ENCODE assay signal across 8 cellular contexts in genomic region chr10:86410542-86411124, GRCh38. TPM values are rescaled to one million over a fixed set of nuclear protein-coding genes. Genes with fewer than 3 reads are reported as not detected.
DNase-seq lines count a peak whose midpoint lies in the region; ATAC-seq and TF ChIP-seq lines count a peak whose summit lies in the region.

No MANE protein-coding gene starts in this region.

- H3K27ac Mint-ChIP-seq in chondrocyte (ENCODE audit: unreplicated experiment) (peak overlapping the region; percentile 88), naive B cell (peak overlapping the region in 1 of 6 donors; percentile 65)

- H3K9me3 Mint-ChIP-seq in chondrocyte (ENCODE audit: low read depth) = peaks cover 7% of the 10 kb centered on the region
- H3K9me3 Mint-ChIP-seq in naive B cell = peaks cover 0 to 6% (median under 1%) of the 10 kb centered on the region in 7 donors

- H3F3A ChIP-seq in Loucy (ENCODE audit: low read depth) = peaks cover 13% of the 10 kb centered on the region

- no peaks in the 10 kb centered on the region for H3K36me3 ChIP-seq in BLaER1 treated with 17β-estradiol and CSF1 and Interleukin-3, amounts not matched to agents 10 nM and 100 nM
- no peaks in the 10 kb centered on the region for H3K36me3 ChIP-seq in Loucy (ENCODE audit: insufficient read depth, low read length)

- DNase-seq in chondrocyte (ENCODE audit: low spot score) (no peak), naive B cell (no peak), posterior vena cava (ENCODE audit: low spot score) (no peak), nucleus accumbens (lab: John Stamatoyannopoulos, UW) (no peak), NCI-H345 (lab: John Stamatoyannopoulos, UW) (no peak)

- H4K20me1 ChIP-seq in BLaER1 treated with 17β-estradiol and CSF1 and Interleukin-3, amounts not matched to agents 10 nM and 100 nM = peaks cover 0 to 6% (median 0%) of the 10 kb centered on the region in 11 experiments; a peak in 1 of 22 replicates
- no peaks in the 10 kb centered on the region for H4K20me1 ChIP-seq in Loucy (ENCODE audit: insufficient read depth, low read length, poor library complexity, severe bottlenecking)

- H3K27me3 Mint-ChIP-seq in chondrocyte (ENCODE audit: low read depth) (no peaks in the 10 kb centered on the region), naive B cell (peaks cover 0 to under 1% (median 0%) of the 10 kb centered on the region in 3 donors)

- H3K4me1 ChIP-seq in BLaER1 treated with 17β-estradiol and CSF1 and Interleukin-3, amounts not matched to agents 10 nM and 100 nM = peaks cover 49 to 64% (median 59%) of the 10 kb centered on the region in 10 experiments
- H3K4me1 ChIP-seq in Loucy (ENCODE audit: insufficient read depth, low read length, poor library complexity, severe bottlenecking) = peaks cover 35% of the 10 kb centered on the region

- peak overlapping the region; percentile 36 to 82 (median 62); a peak in 19 of 22 replicates for H3K9ac ChIP-seq in BLaER1 treated with 17β-estradiol and CSF1 and Interleukin-3, amounts not matched to agents 10 nM and 100 nM
- peak overlapping the region; percentile 62 for H3K9ac ChIP-seq in Loucy (ENCODE audit: low read depth, low read length, poor library complexity, severe bottlenecking)

- H2AFZ ChIP-seq in Loucy (ENCODE audit: low read length) = peak overlapping the region; percentile 68

- ATAC-seq in naive B cell (ENCODE audit: low read depth in 2 of 2) = no peak
- ATAC-seq in HG03457 (IDR thresholded peaks at IDR 0.05; ENCODE audit: unreplicated experiment) = no peak

- H3K36me3 Mint-ChIP-seq in chondrocyte (ENCODE audit: low read depth) (peaks cover 2% of the 10 kb centered on the region), naive B cell (peaks cover 0 to 8% of the 10 kb centered on the region in 2 donors)

- peaks cover 43% of the 10 kb centered on the region for H3K4me1 Mint-ChIP-seq in chondrocyte (ENCODE audit: low read depth)
- peaks cover 24 to 54% (median 44%) of the 10 kb centered on the region in 3 donors for H3K4me1 Mint-ChIP-seq in naive B cell

- H3K4me3 Mint-ChIP-seq in chondrocyte (ENCODE audit: unreplicated experiment) (no peak overlapping the region), naive B cell (peak overlapping the region in 5 of 8 donors; percentile 71 to 87 (median 84))

- H3K9me3 ChIP-seq in BLaER1 treated with 17β-estradiol and CSF1 and Interleukin-3, amounts not matched to agents 10 nM and 100 nM (replicated peaks in 1 of 11) = peaks cover 0 to 18% (median 5%) of the 10 kb centered on the region in 11 experiments; a peak in 10 of 22 replicates
- no peaks in the 10 kb centered on the region for H3K9me3 ChIP-seq in Loucy (ENCODE audit: insufficient read depth, low read depth, low read length)

- H3K27me3 ChIP-seq in BLaER1 treated with 17β-estradiol and CSF1 and Interleukin-3, amounts not matched to agents 10 nM and 100 nM = 0 out of 22 replicates have a peak, but pooled peaks cover 0 to 5% (median 0%) of the 10 kb centered on the region in 11 experiments
- no peaks in the 10 kb centered on the region for H3K27me3 ChIP-seq in Loucy (ENCODE audit: insufficient read depth, low read length, poor library complexity, severe bottlenecking)

- intact Hi-C loops in posterior vena cava (cut with DNase I) = no loop called here

- H3K4me3 ChIP-seq in BLaER1 treated with 17β-estradiol and CSF1 and Interleukin-3, amounts not matched to agents 10 nM and 100 nM = peak overlapping the region in 9 of 10 experiments; percentile 14 to 56 (median 43); a peak in 13 of 20 replicates
- H3K4me3 ChIP-seq in Loucy (ENCODE audit: low read length, poor library complexity, severe bottlenecking) = peak overlapping the region; percentile 70

- H3K79me2 ChIP-seq in Loucy (ENCODE audit: insufficient read depth, low read length) = no peaks in the 10 kb centered on the region

- TF ChIP-seq CTCF in Loucy (conservative IDR thresholded peaks at IDR 0.05; ENCODE audit: low read length) = no peak
- no peak for TF ChIP-seq CTCF in chondrocyte (IDR thresholded peaks at IDR 0.05)

- peak overlapping the region in 10 of 11 experiments; percentile 25 to 94 (median 84); a peak in 19 of 22 replicates for H3K27ac ChIP-seq in BLaER1 treated with 17β-estradiol and CSF1 and Interleukin-3, amounts not matched to agents 10 nM and 100 nM

- peak overlapping the region; percentile 71 to 93 (median 85) for H3K4me2 ChIP-seq in BLaER1 treated with 17β-estradiol and CSF1 and Interleukin-3, amounts not matched to agents 10 nM and 100 nM
- H3K4me2 ChIP-seq in Loucy (ENCODE audit: low read depth, low read length, poor library complexity, severe bottlenecking) = peak overlapping the region; percentile 77

- H3K9me2 ChIP-seq in Loucy (replicated peaks; ENCODE audit: low read depth, low read length) = no peaks in the 10 kb centered on the region

RNA-seq across cellular contexts. Expression of gene GRID1, which starts 44.0 kb away (rescaled TPM):
- total RNA-seq in chondrocyte (0.60 to 2.2 TPM (median 0.62 TPM) in 3 replicates), posterior vena cava (1 to 10 TPM; 4.4 to 5.6 TPM)
- not detected for polyA plus RNA-seq in naive B cell (ENCODE audit: low read depth in 6 of 6)
